In the genomic region with DNA sequence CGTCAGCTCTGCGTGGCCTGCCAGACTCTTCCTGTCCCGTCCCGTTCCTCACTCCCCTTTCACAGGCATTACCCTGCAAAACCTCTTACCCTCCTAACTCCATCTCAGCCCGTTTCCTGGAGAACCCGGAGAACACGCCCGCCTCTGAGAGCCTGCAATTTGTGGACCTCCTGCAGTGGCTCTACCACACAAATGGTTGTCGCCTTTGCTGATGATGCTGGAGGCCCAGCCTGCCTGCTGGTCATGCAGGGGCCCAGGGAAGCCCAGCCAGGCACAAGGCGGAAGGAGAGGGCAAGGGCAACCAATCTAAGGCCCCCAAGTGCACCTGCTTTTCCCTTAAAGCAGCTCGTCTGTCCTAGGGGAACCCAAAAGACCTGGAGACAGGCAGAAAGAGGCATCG, we compare ENCODE assay signal across 38 cellular contexts. TPM values are rescaled to one million over a fixed set of nuclear protein-coding genes. Genes with fewer than 3 reads are reported as not detected.
"Had no signal": no experiment of that assay in that cellular context is flagged by ENCODE, and none has a peak within 500 bp of the region (broad histone marks: within the 10 kb centered on the region; RNA-seq: fewer than 3 reads in every experiment).

No MANE protein-coding gene starts in this region.

- H3K4me1 ChIP-seq: prostate gland, vagina had no signal

- H3K9me3 ChIP-seq: ascending aorta, ovary, prostate gland, thoracic aorta, vagina had no signal

- H3K4me3 ChIP-seq: ascending aorta, ovary, prostate gland, skin epidermis, thoracic aorta, vagina had no signal

- H3K27ac Mint-ChIP-seq: activated CD4-positive, alpha-beta memory T cell treated with anti-CD3 and anti-CD28 coated beads for 36 hours; activated CD4-positive, alpha-beta T cell treated with anti-CD3 and anti-CD28 coated beads, Interleukin-2, amount 10 ng/mL, durations not matched to agents 24 days and 14 days; activated naive CD4-positive, alpha-beta T cell treated with anti-CD3 and anti-CD28 coated beads for 36 hours; activated naive CD8-positive, alpha-beta T cell treated with anti-CD3 and anti-CD28 coated beads for 36 hours; activated T-helper 1 cell treated with anti-CD3 and anti-CD28 coated beads, Interleukin-12 subunit alpha, Interleukin-12 subunit beta, Interleukin-2, Interleukin-4 antibody, amounts not matched to agents 30 ng/mL and 10 ng/mL and 1 ng/mL, durations not matched to agents 14 hours and 24 hours and 36 hours; effector memory CD8-positive, alpha-beta T cell; mesothelial cell of epicardium; naive B cell; nephron progenitor cell; stimulated activated effector memory CD8-positive, alpha-beta T cell treated with anti-CD3 and anti-CD28 coated beads, Interleukin-12 subunit alpha, Interleukin-12 subunit beta, amount 100 ng/mL, for 72 hours; stimulated activated naive CD8-positive, alpha-beta T cell treated with anti-CD3 and anti-CD28 coated beads, Interleukin-15, Interleukin-2, amounts not matched to agents 100 ng/mL and 50 ng/mL, for 24 hours had no signal

- H3K36me3 Mint-ChIP-seq: activated CD4-positive, alpha-beta memory T cell treated with anti-CD3 and anti-CD28 coated beads for 36 hours; activated naive CD8-positive, alpha-beta T cell treated with anti-CD3 and anti-CD28 coated beads for 36 hours; naive B cell had no signal

- DNase-seq: activated CD4-positive, alpha-beta memory T cell treated with anti-CD3 and anti-CD28 coated beads for 36 hours; activated CD4-positive, alpha-beta T cell treated with anti-CD3 and anti-CD28 coated beads, Interleukin-2, amount 10 ng/mL, durations not matched to agents 24 days and 14 days; activated CD4-positive, CD25-positive, alpha-beta regulatory T cell treated with anti-CD3 and anti-CD28 coated beads, Interleukin-2, amount 50 U/mL, for 72 hours; activated CD8-positive, alpha-beta memory T cell treated with anti-CD3 and anti-CD28 coated beads, Interleukin-2, amount 50 U/mL, for 4 hours; activated effector memory CD4-positive, alpha-beta T cell treated with anti-CD3 and anti-CD28 coated beads, Interleukin-2, amount 50 U/mL, for 16 hours; activated naive CD4-positive, alpha-beta T cell treated with anti-CD3 and anti-CD28 coated beads for 36 hours; activated naive CD8-positive, alpha-beta T cell treated with anti-CD3 and anti-CD28 coated beads for 36 hours; activated T-cell treated with anti-CD3 and anti-CD28 coated beads, Interleukin-2, amount 50 U/mL, for 1 hour; brain microvascular endothelial cell; cortex of kidney; effector memory CD8-positive, alpha-beta T cell; foreskin fibroblast; head of caudate nucleus; hippocampal formation; kidney; left colon; mammary epithelial cell; naive B cell; nephron progenitor cell; ovary; retina; stimulated activated CD4-positive, alpha-beta T cell treated with anti-CD3 and anti-CD28 coated beads, Interleukin-12 subunit alpha, Interleukin-12 subunit beta, amount 100 ng/mL, for 4 hours; stimulated activated CD4-positive, alpha-beta T cell treated with anti-CD3 and anti-CD28 coated beads, Interleukin-4, amount 100 ng/mL, for 24 hours; T1000; trophoblast cell had no signal

- H3K4me3 Mint-ChIP-seq: activated CD4-positive, alpha-beta memory T cell treated with anti-CD3 and anti-CD28 coated beads for 36 hours; activated CD4-positive, alpha-beta T cell treated with anti-CD3 and anti-CD28 coated beads, Interleukin-2, amount 10 ng/mL, durations not matched to agents 24 days and 14 days; activated naive CD4-positive, alpha-beta T cell treated with anti-CD3 and anti-CD28 coated beads for 36 hours; activated naive CD8-positive, alpha-beta T cell treated with anti-CD3 and anti-CD28 coated beads for 36 hours; activated T-helper 1 cell treated with anti-CD3 and anti-CD28 coated beads, Interleukin-12 subunit alpha, Interleukin-12 subunit beta, Interleukin-2, Interleukin-4 antibody, amounts not matched to agents 30 ng/mL and 10 ng/mL and 1 ng/mL, durations not matched to agents 14 hours and 24 hours and 36 hours; effector memory CD8-positive, alpha-beta T cell; mesothelial cell of epicardium; nephron progenitor cell; stimulated activated effector memory CD8-positive, alpha-beta T cell treated with anti-CD3 and anti-CD28 coated beads, Interleukin-12 subunit alpha, Interleukin-12 subunit beta, amount 100 ng/mL, for 72 hours; stimulated activated naive CD8-positive, alpha-beta T cell treated with anti-CD3 and anti-CD28 coated beads, Interleukin-15, Interleukin-2, amounts not matched to agents 100 ng/mL and 50 ng/mL, for 24 hours had no signal

- ATAC-seq: effector memory CD8-positive, alpha-beta T cell; esophagus mucosa; left colon; sciatic nerve; stimulated activated effector memory CD8-positive, alpha-beta T cell treated with anti-CD3 and anti-CD28 coated beads, Interleukin-12 subunit alpha, Interleukin-12 subunit beta, amount 100 ng/mL, for 72 hours had no signal

- H3K36me3 ChIP-seq: ascending aorta, brain microvascular endothelial cell, ovary, prostate gland, thoracic aorta, vagina had no signal

- H3K4me1 Mint-ChIP-seq: activated CD4-positive, alpha-beta T cell treated with anti-CD3 and anti-CD28 coated beads, Interleukin-2, amount 10 ng/mL, durations not matched to agents 24 days and 14 days; activated naive CD8-positive, alpha-beta T cell treated with anti-CD3 and anti-CD28 coated beads for 36 hours; mesothelial cell of epicardium; naive B cell had no signal

- H3K27me3 Mint-ChIP-seq: activated CD4-positive, alpha-beta memory T cell treated with anti-CD3 and anti-CD28 coated beads for 36 hours; activated CD4-positive, alpha-beta T cell treated with anti-CD3 and anti-CD28 coated beads, Interleukin-2, amount 10 ng/mL, durations not matched to agents 24 days and 14 days; activated naive CD8-positive, alpha-beta T cell treated with anti-CD3 and anti-CD28 coated beads for 36 hours; stimulated activated naive CD8-positive, alpha-beta T cell treated with anti-CD3 and anti-CD28 coated beads, Interleukin-15, Interleukin-2, amounts not matched to agents 100 ng/mL and 50 ng/mL, for 24 hours had no signal

- H3K9me3 Mint-ChIP-seq: activated CD4-positive, alpha-beta memory T cell treated with anti-CD3 and anti-CD28 coated beads for 36 hours; activated CD4-positive, alpha-beta T cell treated with anti-CD3 and anti-CD28 coated beads, Interleukin-2, amount 10 ng/mL, durations not matched to agents 24 days and 14 days; activated naive CD4-positive, alpha-beta T cell treated with anti-CD3 and anti-CD28 coated beads for 36 hours; activated naive CD8-positive, alpha-beta T cell treated with anti-CD3 and anti-CD28 coated beads for 36 hours; activated T-helper 1 cell treated with anti-CD3 and anti-CD28 coated beads, Interleukin-12 subunit alpha, Interleukin-12 subunit beta, Interleukin-2, Interleukin-4 antibody, amounts not matched to agents 30 ng/mL and 10 ng/mL and 1 ng/mL, durations not matched to agents 14 hours and 24 hours and 36 hours; effector memory CD8-positive, alpha-beta T cell; mesothelial cell of epicardium; stimulated activated effector memory CD8-positive, alpha-beta T cell treated with anti-CD3 and anti-CD28 coated beads, Interleukin-12 subunit alpha, Interleukin-12 subunit beta, amount 100 ng/mL, for 72 hours; stimulated activated naive CD8-positive, alpha-beta T cell treated with anti-CD3 and anti-CD28 coated beads, Interleukin-15, Interleukin-2, amounts not matched to agents 100 ng/mL and 50 ng/mL, for 24 hours had no signal

- H3K27me3 ChIP-seq: ascending aorta, brain microvascular endothelial cell, ovary, vagina had no signal

- H3K27ac ChIP-seq: ascending aorta, brain microvascular endothelial cell, ovary, prostate gland, skin epidermis, thoracic aorta, vagina had no signal

RNA-seq across cellular contexts. Expression of gene RFLNA, which starts 22.5 kb away (rescaled TPM):
- total RNA-seq: activated CD4-positive, alpha-beta memory T cell treated with anti-CD3 and anti-CD28 coated beads for 36 hours; activated CD4-positive, alpha-beta T cell treated with anti-CD3 and anti-CD28 coated beads, Interleukin-2, amount 10 ng/mL, durations not matched to agents 24 days and 14 days; activated CD8-positive, alpha-beta memory T cell treated with anti-CD3 and anti-CD28 coated beads for 36 hours; activated naive CD4-positive, alpha-beta T cell treated with anti-CD3 and anti-CD28 coated beads for 36 hours; activated naive CD8-positive, alpha-beta T cell treated with anti-CD3 and anti-CD28 coated beads for 36 hours; activated T-helper 1 cell treated with anti-CD3 and anti-CD28 coated beads, Interleukin-12 subunit alpha, Interleukin-12 subunit beta, Interleukin-2, Interleukin-4 antibody, amounts not matched to agents 30 ng/mL and 10 ng/mL and 1 ng/mL, durations not matched to agents 14 hours and 24 hours and 36 hours; ascending aorta; cardiac septum; esophagus mucosa had no signal
